ENCODE assay signal across 16 cellular contexts in genomic region chr1:207922554-207922953, GRCh38. TPM values are rescaled to one million over a fixed set of nuclear protein-coding genes. Genes with fewer than 3 reads are reported as not detected.
DNase-seq lines count a peak whose midpoint lies in the region; ATAC-seq, FAIRE-seq and TF ChIP-seq lines count a peak whose summit lies in the region.
"Had no signal": no experiment of that assay in that cellular context is flagged by ENCODE, and none has a peak within 500 bp of the region (broad histone marks: within the 10 kb centered on the region; RNA-seq: fewer than 3 reads in every experiment).

No MANE protein-coding gene starts in this region.

- H3K27ac ChIP-seq in A549 (no peak overlapping the region), endothelial cell of umbilical vein (ENCODE audit: insufficient read depth, low read depth, low read length) (peak overlapping the region; percentile 60), kidney (ENCODE audit: low read depth in 2 of 2, low read length in 2 of 2) (peak overlapping the region; percentile 23 to 63), PC-3 (ENCODE audit: low read length) (no peak overlapping the region)

- TF ChIP-seq POLR2A in A549 (IDR thresholded peaks at IDR 0.05; ENCODE audit: low read length): no peak
- no peak for TF ChIP-seq POLR2A in endothelial cell of umbilical vein (IDR thresholded peaks at IDR 0.05; ENCODE audit: low read depth, low read length)

- H3K9me1 ChIP-seq in endothelial cell of umbilical vein (replicated peaks; ENCODE audit: control insufficient read depth, extremely low read depth, insufficient read depth, low read length): no peaks in the 10 kb centered on the region

- BruUV-seq in endothelial cell of umbilical vein (replicated peaks; lab: Mats Ljungman, UMichigan) (no TSS peak), PC-3 (replicated peaks; lab: Mats Ljungman, UMichigan) (no TSS peak)

- no peaks in the 10 kb centered on the region for H3K9me3 ChIP-seq in A549
- H3K9me3 ChIP-seq in endothelial cell of umbilical vein (replicated peaks; ENCODE audit: control insufficient read depth, insufficient read depth, low read length): no peaks in the 10 kb centered on the region
- H3K9me3 ChIP-seq in kidney (ENCODE audit: control insufficient read depth in 1 of 2, low read length in 2 of 2): no peaks in the 10 kb centered on the region
- H3K9me3 ChIP-seq in PC-3 (ENCODE audit: low read length): no peaks in the 10 kb centered on the region
- H3K9me3 ChIP-seq: HAP-1 had no signal

- dilution Hi-C loops in endothelial cell of umbilical vein (cut with MboI; ENCODE audit: extremely low pct_ligation_motif_present, low sequenced_read_pairs): no loop called here

- POLR2A ChIA-PET in A549 (lab: Yijun Ruan, JAX): interaction anchor here (0.6 kb wide), 1 partner anchor 299 kb away, joined by 8 read pairs; no protein-coding TSS in a partner anchor
- POLR2A ChIA-PET in endothelial cell of umbilical vein (lab: Charles Lee): no interaction called here
- POLR2A ChIA-PET in PC-3 (lab: Charles Lee; ENCODE audit: unreplicated experiment): no interaction called here

- CTCF ChIA-PET in A549 (lab: Yijun Ruan, JAX): interaction anchor here (1.2 to 1.4 kb wide), 2 partner anchors 30 to 99 kb away, joined by 3 to 4 read pairs; no protein-coding TSS in a partner anchor
- CTCF ChIA-PET in endothelial cell of umbilical vein (lab: Charles Lee): interaction anchor here (0.6 to 5.1 kb wide), 7 partner anchors 14 to 248 kb away, joined by 3 to 50 read pairs (median 8); no protein-coding TSS in a partner anchor
- CTCF ChIA-PET in PC-3 (lab: Charles Lee): interaction anchor here (0.6 kb wide), 1 partner anchor 322 kb away, joined by 4 read pairs; no protein-coding TSS in a partner anchor

- no peaks in the 10 kb centered on the region for H3K9me2 ChIP-seq in PC-3 (replicated peaks; ENCODE audit: low read length)

- 66% methylated on average over 7 of the region's 8 CpGs for WGBS in A549 (ENCODE audit: missing lambda C conversion rate)

- no peaks in the 10 kb centered on the region for H3K36me3 ChIP-seq in endothelial cell of umbilical vein (ENCODE audit: control insufficient read depth in 2 of 2, extremely low read depth in 1 of 2, insufficient read depth in 2 of 2, low read length in 2 of 2)
- no peaks in the 10 kb centered on the region for H3K36me3 ChIP-seq in kidney (ENCODE audit: control insufficient read depth in 1 of 2, insufficient read depth in 2 of 2, low read length in 2 of 2)
- H3K36me3 ChIP-seq in PC-3 (ENCODE audit: low read depth, low read length): no peaks in the 10 kb centered on the region
- H3K36me3 ChIP-seq: HAP-1 had no signal

- TF ChIP-seq EP300 in A549 (IDR thresholded peaks at IDR 0.05): no peak

- no peak for DNase-seq in A549 (ENCODE audit: low read depth in 1 of 2, low spot score in 1 of 2)
- peak; percentile 78 for DNase-seq in endothelial cell of umbilical vein (ENCODE audit: low read depth, low spot score)
- peak; percentile 77 for DNase-seq in kidney
- no peak for DNase-seq in sciatic nerve (ENCODE audit: low spot score)
- no peak for DNase-seq in AML-193 (lab: John Stamatoyannopoulos, UW)
- no peak for DNase-seq in ureter (ENCODE audit: low spot score)
- no peak for DNase-seq in PC-3
- DNase-seq: CD4-positive, CD25-positive, alpha-beta regulatory T cell; DND-41; NCI-H187; NCI-H510A had no signal

- H3K79me2 ChIP-seq in endothelial cell of umbilical vein (ENCODE audit: control insufficient read depth, insufficient read depth, low read length): no peaks in the 10 kb centered on the region
- H3K79me2 ChIP-seq in PC-3 (ENCODE audit: low read length): no peaks in the 10 kb centered on the region

- intact Hi-C loops in endothelial cell of umbilical vein (cut with micrococcal nuclease) (loop anchor here (1.0 kb wide), 1 partner anchor 15 kb away; no protein-coding TSS in a partner anchor), kidney (cut with DNase I) (no loop called here), sciatic nerve (cut with DNase I) (no loop called here), PC-3 (cut with micrococcal nuclease) (no loop called here)

- H2AFZ ChIP-seq in endothelial cell of umbilical vein (ENCODE audit: low read depth, low read length): peak overlapping the region; percentile 71
- no peak overlapping the region for H2AFZ ChIP-seq in PC-3 (ENCODE audit: low read length)

- H3K27me3 ChIP-seq in endothelial cell of umbilical vein (ENCODE audit: control insufficient read depth in 2 of 2, insufficient read depth in 2 of 2, low read length in 2 of 2) (no peaks in the 10 kb centered on the region), PC-3 (ENCODE audit: low read length) (peaks cover 67% of the 10 kb centered on the region)

- H3K4me3 ChIP-seq in A549: no peak overlapping the region
- no peak overlapping the region for H3K4me3 ChIP-seq in endothelial cell of umbilical vein (replicated peaks in 1 of 3; ENCODE audit: insufficient read depth in 1 of 3, low read depth in 1 of 3, low read length in 3 of 3)
- H3K4me3 ChIP-seq in kidney (ENCODE audit: low read length in 2 of 2): no peak overlapping the region
- H3K4me3 ChIP-seq in PC-3 (ENCODE audit: low read length): no peak overlapping the region
- H3K4me3 ChIP-seq: HAP-1 had no signal

- H4K20me1 ChIP-seq in endothelial cell of umbilical vein (replicated peaks; ENCODE audit: control insufficient read depth, extremely low read depth, insufficient read depth, low read length) (no peaks in the 10 kb centered on the region), PC-3 (ENCODE audit: low read length) (no peaks in the 10 kb centered on the region)

- H3K4me2 ChIP-seq in A549 (no peak overlapping the region), endothelial cell of umbilical vein (ENCODE audit: insufficient read depth, low read length) (no peak overlapping the region), PC-3 (ENCODE audit: low read length) (no peak overlapping the region)

- TF ChIP-seq CTCF in A549 (IDR thresholded peaks at IDR 0.05): no peak
- TF ChIP-seq CTCF in endothelial cell of umbilical vein (IDR thresholded peaks at IDR 0.05; ENCODE audit: extremely low read depth in 1 of 2, insufficient read depth in 1 of 2, low read depth in 1 of 2, low read length in 2 of 2): no peak
- no peak for TF ChIP-seq CTCF in kidney (IDR thresholded peaks at IDR 0.05; ENCODE audit: borderline replicate concordance, extremely low read depth, insufficient read depth)
- TF ChIP-seq CTCF in PC-3 (conservative IDR thresholded peaks at IDR 0.05; ENCODE audit: low read depth, low read length): no peak

- FAIRE-seq in A549 (lab: Jason Lieb, UNC) (no peak), endothelial cell of umbilical vein (lab: Jason Lieb, UNC) (peak; percentile 96), kidney (lab: Jason Lieb, UNC) (no peak)
- FAIRE-seq: A204.1 had no signal

- TF ChIP-seq RAD21 in A549 (conservative IDR thresholded peaks at IDR 0.05 in 1 of 2, IDR thresholded peaks at IDR 0.05 in 1 of 2): no peak

- ATAC-seq in A549 (peak; percentile 7 to 23; a peak in 2 of 6 replicates), sciatic nerve (peak; percentile 59), PC-3 (no peak), GM18907 (IDR thresholded peaks at IDR 0.05; ENCODE audit: unreplicated experiment) (no peak)

- H3K9ac ChIP-seq in endothelial cell of umbilical vein (replicated peaks; ENCODE audit: extremely low read depth, insufficient read depth, low read length) (peak overlapping the region; percentile 30), kidney (ENCODE audit: low read length in 2 of 2) (no peak overlapping the region), PC-3 (ENCODE audit: low read length) (no peak overlapping the region)

- H3K4me1 ChIP-seq in A549: no peaks in the 10 kb centered on the region
- H3K4me1 ChIP-seq in endothelial cell of umbilical vein (ENCODE audit: control insufficient read depth, extremely low read depth, insufficient read depth, low read length): peaks cover 37% of the 10 kb centered on the region
- peaks cover 11 to 18% of the 10 kb centered on the region in 2 donors for H3K4me1 ChIP-seq in kidney (ENCODE audit: control insufficient read depth in 1 of 2, insufficient read depth in 1 of 2, low read depth in 1 of 2, low read length in 2 of 2)
- no peaks in the 10 kb centered on the region for H3K4me1 ChIP-seq in PC-3 (ENCODE audit: insufficient read depth, low read length)
- H3K4me1 ChIP-seq: HAP-1 had no signal

- H3F3A ChIP-seq in PC-3 (ENCODE audit: low read length, unreplicated experiment): no peaks in the 10 kb centered on the region

TF ChIP-seq in A549, 52 proteins besides CTCF, POLR2A, EP300 and RAD21 (continues in another document):
- TF ChIP-seq CHD4 (IDR thresholded peaks at IDR 0.05; ENCODE audit: borderline replicate concordance) (no peak), HES2 (IDR thresholded peaks at IDR 0.05) (no peak), RNF2 (IDR thresholded peaks at IDR 0.05; ENCODE audit: borderline replicate concordance, low read depth) (no peak)

TF ChIP-seq in endothelial cell of umbilical vein, 7 proteins besides CTCF, POLR2A, EP300 and RAD21:
- no peak for TF ChIP-seq FOS (IDR thresholded peaks at IDR 0.05; ENCODE audit: borderline replicate concordance, insufficient read depth, low read length)
- no peak for TF ChIP-seq JUN (IDR thresholded peaks at IDR 0.05; ENCODE audit: borderline replicate concordance, insufficient read depth, insufficient read length, low read depth)
- peak; percentile 24 for TF ChIP-seq MAX (IDR thresholded peaks at IDR 0.05; ENCODE audit: insufficient read depth, insufficient read length)
- TF ChIP-seq GATA2 (IDR thresholded peaks at IDR 0.05; ENCODE audit: insufficient read depth, insufficient read length, low read depth, low read length): no peak

RNA-seq across cellular contexts. Expression of gene CD34, which starts 11.6 kb away (rescaled TPM):
- polyA plus RNA-seq in A549 (2011; rRNA removed) (0.04 TPM in 1 of 2 replicates, not detected in the other), A549 (2017; fragmentation: RNase III; extraction: RNeasy Plus Mini Kit Qiagen cat#74134 plus additional on column Dnase treatment) (0.04 to 0.05 TPM in 2 of 3 replicates, not detected in the other), endothelial cell of umbilical vein (102 and 136 TPM in 2 replicates), kidney (ENCODE audit: insufficient read depth, low read depth, low replicate concordance) (69.4 TPM)
- polyA plus RNA-seq in A549 (2012; cell fraction: cytosol; rRNA removed): 0.03 TPM in 2 replicates
- not detected in 2 replicates for polyA plus RNA-seq in A549 (2012; cell fraction: nucleus; rRNA removed)
- polyA minus RNA-seq in A549 (2011; rRNA and poly(A)+ RNA removed): 0.05 TPM in 1 of 2 replicates, not detected in the other
- total RNA-seq in endothelial cell of umbilical vein (115 and 174 TPM in 2 replicates), kidney (50.9 TPM), sciatic nerve (103 TPM), ureter (40.9 TPM), PC-3 (2014; rRNA removed) (not detected in 2 replicates)
- 39.5 and 65.4 TPM in 2 replicates for polyA plus RNA-seq in endothelial cell of umbilical vein (2011; cell fraction: cytosol; rRNA removed)
- 32.2 and 55.6 TPM in 2 replicates for polyA plus RNA-seq in endothelial cell of umbilical vein (2011; cell fraction: nucleus; rRNA removed)
- polyA plus RNA-seq in endothelial cell of umbilical vein (2012): 16.9 and 23.7 TPM in 2 replicates
- polyA minus RNA-seq in endothelial cell of umbilical vein: 87.5 and 111 TPM in 2 replicates
- not detected for polyA minus RNA-seq in endothelial cell of umbilical vein (2011; cell fraction: cytosol; rRNA and poly(A)+ RNA removed)
- 19.8 and 20.0 TPM in 2 replicates for polyA minus RNA-seq in endothelial cell of umbilical vein (2011; cell fraction: nucleus; rRNA and poly(A)+ RNA removed)
- total RNA-seq: OCI-LY7, SK-MEL-5 had no signal

Comparison
In these comparisons a context has a peak if more than half of its experiments do, and no peak if none do; other contexts are left out.
1. ATAC-seq: peak in A549 (2 of 2) and sciatic nerve (single experiment); none in PC-3 (single experiment) and GM18907 (single experiment).
2. DNase-seq: peak in endothelial cell of umbilical vein (single experiment) and kidney (single experiment); none in A549 (0 of 2), sciatic nerve (single experiment), AML-193 (0 of 2), ureter (single experiment) and PC-3 (single experiment).
3. H3K27ac ChIP-seq: peak in endothelial cell of umbilical vein (single experiment) and kidney (2 of 2); none in A549 (0 of 2) and PC-3 (single experiment).
4. RNA of gene CD34, which starts 11.6 kb away (total RNA-seq): 115 to 174 TPM in endothelial cell of umbilical vein, 103 TPM in sciatic nerve (single experiment), 50.9 TPM in kidney (single experiment) and 40.9 TPM in ureter (single experiment); not detected in PC-3; every median in the first group is over 10 times any median in the second.